ENCODE assay signal across 4 cellular contexts in the genomic region with DNA sequence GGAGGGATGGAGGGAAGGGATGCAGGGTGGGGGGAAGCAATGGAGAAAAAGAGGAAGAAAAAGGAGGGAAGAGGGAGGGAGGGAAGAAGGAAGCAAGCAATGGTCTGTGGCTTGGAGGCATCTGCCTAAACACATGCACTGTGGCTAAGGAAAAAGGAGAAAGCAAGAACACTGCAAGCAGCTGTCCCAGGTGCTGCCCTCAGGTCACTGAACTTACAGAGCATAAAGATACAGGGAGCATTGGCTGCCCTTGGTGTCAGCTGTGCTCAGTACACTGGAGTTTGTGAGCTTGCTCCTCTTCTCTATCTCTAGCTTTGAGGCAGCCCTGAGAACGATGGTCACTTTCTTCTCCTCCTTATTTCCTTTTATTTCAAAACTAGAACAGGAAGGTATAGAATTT. TPM values are rescaled to one million over a fixed set of nuclear protein-coding genes. Genes with fewer than 3 reads are reported as not detected.
"Had no signal": no experiment of that assay in that cellular context is flagged by ENCODE, and none has a peak within 500 bp of the region (broad histone marks: within the 10 kb centered on the region; RNA-seq: fewer than 3 reads in every experiment).

No MANE protein-coding gene starts in this region.

RNA-seq across cellular contexts. Expression of a gene that starts 17.1 kb away (rescaled TPM):
- total RNA-seq: ascending aorta, body of pancreas, PC-3, SJSA1 had no signal

RNA-seq across cellular contexts. Expression of a gene that starts 18.1 kb away (rescaled TPM):
- total RNA-seq: ascending aorta, body of pancreas, PC-3, SJSA1 had no signal
